ENCODE assay signal across 26 cellular contexts in the genomic region with DNA sequence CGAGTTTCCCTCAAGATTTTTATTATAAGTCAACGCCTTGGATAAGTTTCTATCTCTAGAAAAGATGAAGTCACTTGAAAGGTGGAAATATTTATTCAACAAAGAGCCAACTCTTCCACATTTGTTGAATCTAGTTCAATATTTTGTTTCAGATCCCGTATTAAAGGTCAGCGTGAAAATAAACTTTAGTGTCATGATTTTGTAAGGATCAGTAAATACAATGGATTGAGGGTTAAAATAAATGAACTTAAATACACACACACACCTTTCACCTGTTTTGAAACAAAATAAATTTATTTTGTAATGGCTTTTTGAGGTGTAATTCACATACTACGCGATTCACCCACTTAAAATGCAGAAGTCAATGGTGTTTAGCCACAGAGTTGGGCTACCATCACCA. TPM values are rescaled to one million over a fixed set of nuclear protein-coding genes. Genes with fewer than 3 reads are reported as not detected.
DNase-seq lines count a peak whose midpoint lies in the region; ATAC-seq, FAIRE-seq and TF ChIP-seq lines count a peak whose summit lies in the region.
"Had no signal": no experiment of that assay in that cellular context is flagged by ENCODE, and none has a peak within 500 bp of the region (broad histone marks: within the 10 kb centered on the region; RNA-seq: fewer than 3 reads in every experiment).

No MANE protein-coding gene starts in this region.

- no peak overlapping the region for H2BK120ac ChIP-seq in mesenchymal stem cell (ENCODE audit: low read depth, low read length)

- no peak overlapping the region for H3K27ac ChIP-seq in liver (ENCODE audit: low read depth in 1 of 2, low read length in 2 of 2)
- H3K27ac ChIP-seq in HepG2 (ENCODE audit: extremely low read length, insufficient read depth, low read length): no peak overlapping the region
- no peak overlapping the region for H3K27ac ChIP-seq in mesenchymal stem cell (ENCODE audit: low read length, poor library complexity, severe bottlenecking)
- H3K27ac ChIP-seq: 22Rv1, A549 had no signal

- H3K4me3 ChIP-seq in liver (ENCODE audit: low read depth in 1 of 3, low read length in 3 of 3) (no peak overlapping the region), HepG2 (replicated peaks in 1 of 3; ENCODE audit: insufficient read depth in 1 of 3, low read depth in 2 of 3, low read length in 3 of 3) (no peak overlapping the region), mesenchymal stem cell (ENCODE audit: insufficient read depth in 1 of 2, low read depth in 1 of 2, low read length in 2 of 2) (no peak overlapping the region)
- H3K4me3 ChIP-seq: A549, GM12878 had no signal

- H2AK5ac ChIP-seq in mesenchymal stem cell (ENCODE audit: low read length, severe bottlenecking): no peak overlapping the region

- BruUV-seq in HepG2 (replicated peaks; lab: Mats Ljungman, UMichigan): no TSS peak

- H3K9ac ChIP-seq in liver (ENCODE audit: low read depth in 1 of 2, low read length in 2 of 2) (no peak overlapping the region), HepG2 (ENCODE audit: insufficient read depth, low read depth, low read length) (no peak overlapping the region), mesenchymal stem cell (ENCODE audit: low read length) (no peak overlapping the region)

- TF ChIP-seq EP300 in HepG2 (IDR thresholded peaks at IDR 0.05; ENCODE audit: low read depth in 2 of 2, low read length in 2 of 2): no peak
- no peak for TF ChIP-seq EP300 in HepG2 (CRISPR knock-in tag; IDR thresholded peaks at IDR 0.05; ENCODE audit: borderline replicate concordance)

- WGBS in liver: 44% methylated on average over 6 of the region's 6 CpGs
- 40% methylated on average over 6 of the region's 6 CpGs for WGBS in HepG2 (ENCODE audit: low lambda C conversion rate)
- WGBS in mesenchymal stem cell: 93% methylated on average over 2 of the region's 6 CpGs

- H3K23ac ChIP-seq in mesenchymal stem cell (ENCODE audit: low read length in 2 of 2): no peak overlapping the region

- no peak overlapping the region for H2BK5ac ChIP-seq in mesenchymal stem cell (ENCODE audit: low read depth, low read length, poor library complexity, severe bottlenecking)

- ATAC-seq in HepG2: no peak
- ATAC-seq in left lobe of liver: peak; percentile 56
- ATAC-seq: A549, GM12878 had no signal

- H3K18ac ChIP-seq in mesenchymal stem cell (ENCODE audit: low read depth in 1 of 2, low read length in 2 of 2): no peak overlapping the region

- peaks cover 0 to 7% (median 1%) of the 10 kb centered on the region in 4 donors for H3K4me1 ChIP-seq in liver (ENCODE audit: control insufficient read depth in 4 of 4, insufficient read depth in 4 of 4, low read length in 3 of 4)
- no peaks in the 10 kb centered on the region for H3K4me1 ChIP-seq in HepG2 (ENCODE audit: insufficient read depth, low read length)
- no peaks in the 10 kb centered on the region for H3K4me1 ChIP-seq in mesenchymal stem cell (ENCODE audit: control insufficient read depth, insufficient read depth, low read depth, low read length)
- H3K4me1 ChIP-seq: A549 had no signal

- H2AFZ ChIP-seq in HepG2 (ENCODE audit: low read length) (no peak overlapping the region), mesenchymal stem cell (ENCODE audit: low read depth, low read length) (no peak overlapping the region)

- H2BK15ac ChIP-seq in mesenchymal stem cell (ENCODE audit: low read depth, poor library complexity, severe bottlenecking): no peak overlapping the region

- no peaks in the 10 kb centered on the region for H3K9me3 ChIP-seq in liver (ENCODE audit: control insufficient read depth in 4 of 4, low read length in 3 of 4)
- no peaks in the 10 kb centered on the region for H3K9me3 ChIP-seq in HepG2 (ENCODE audit: low read length)
- H3K9me3 ChIP-seq in mesenchymal stem cell (ENCODE audit: control insufficient read depth, low read length): no peaks in the 10 kb centered on the region
- H3K9me3 ChIP-seq: A549 had no signal

- H3K4ac ChIP-seq in mesenchymal stem cell (ENCODE audit: low read depth in 1 of 2, low read length in 2 of 2): no peak overlapping the region

- TF ChIP-seq CTCF in liver (IDR thresholded peaks at IDR 0.05; ENCODE audit: low read depth, low read length, missing input control) (no peak), HepG2 (CRISPR knock-in tag; IDR thresholded peaks at IDR 0.05) (no peak)

- H4K20me1 ChIP-seq in HepG2 (ENCODE audit: insufficient read depth, low read length): no peaks in the 10 kb centered on the region

- H3K79me2 ChIP-seq in HepG2 (ENCODE audit: insufficient read depth, low read length): no peaks in the 10 kb centered on the region

- H3K4me2 ChIP-seq in HepG2 (ENCODE audit: low read depth, low read length): no peak overlapping the region
- no peak overlapping the region for H3K4me2 ChIP-seq in mesenchymal stem cell (ENCODE audit: low read length, poor library complexity, severe bottlenecking)
- H3K4me2 ChIP-seq: A549 had no signal

- H3K27me3 ChIP-seq in liver (ENCODE audit: control insufficient read depth in 4 of 4, insufficient read depth in 4 of 4, low read length in 3 of 4) (no peaks in the 10 kb centered on the region), HepG2 (ENCODE audit: control insufficient read depth in 1 of 2, insufficient read depth in 2 of 2, low read length in 2 of 2) (peaks cover 5 to 25% of the 10 kb centered on the region in 2 experiments), mesenchymal stem cell (ENCODE audit: control insufficient read depth in 1 of 2, insufficient read depth in 1 of 2, low read length in 2 of 2) (peaks cover 14 to 28% of the 10 kb centered on the region in 2 experiments)

- DNase-seq in HepG2 (ENCODE audit: low spot score) (no peak), left lobe of liver (ENCODE audit: low spot score) (no peak), NCI-H187 treated with DMSO at 0.1 percent for 48 hours (lab: John Stamatoyannopoulos, UW) (no peak), mesenchymal stem cell (no peak)
- DNase-seq: AML-193; C1 segment of cervical spinal cord; CD4-positive, alpha-beta memory T cell; CD4-positive, CD25-positive, alpha-beta regulatory T cell; CD8-positive, alpha-beta memory T cell; COR-L47; DMS 273 treated with DMSO at 0.1 percent for 48 hours; DMS153; DMS53; DMS79; DND-41; EL; GDM1 had no signal

- H3K36me3 ChIP-seq in liver (ENCODE audit: control insufficient read depth in 4 of 4, insufficient read depth in 3 of 4, low read depth in 1 of 4, low read length in 3 of 4): no peaks in the 10 kb centered on the region
- no peaks in the 10 kb centered on the region for H3K36me3 ChIP-seq in HepG2 (replicated peaks in 1 of 2; ENCODE audit: control insufficient read depth in 1 of 2, insufficient read depth in 2 of 2, low read length in 2 of 2)
- no peaks in the 10 kb centered on the region for H3K36me3 ChIP-seq in mesenchymal stem cell (ENCODE audit: control insufficient read depth in 1 of 2, insufficient read depth in 2 of 2, low read depth in 1 of 2, low read length in 2 of 2)

- CTCF ChIA-PET in HepG2 (lab: Yijun Ruan, JAX; ENCODE audit: low intra/inter-chr PET ratio, low total read pairs): no interaction called here

- POLR2A ChIA-PET in HepG2 (lab: Yijun Ruan, JAX): no interaction called here

- no peaks in the 10 kb centered on the region for H3K79me1 ChIP-seq in mesenchymal stem cell (replicated peaks; ENCODE audit: low read length, poor library complexity, severe bottlenecking)

- FAIRE-seq in HepG2 (lab: Jason Lieb, UNC): no peak
- FAIRE-seq: A549, GM12878, GM12892, GM18507 had no signal

- H4K8ac ChIP-seq in mesenchymal stem cell (ENCODE audit: low read length): no peak overlapping the region

- intact Hi-C loops in HepG2 (cut with micrococcal nuclease; ENCODE audit: unreplicated experiment): no loop called here

- in situ Hi-C loops in HepG2 (cut with HindIII; ENCODE audit: extremely low pct_ligation_motif_present, low pct_unique_long_range_greater_than_20kb): no loop called here

- H2BK12ac ChIP-seq in mesenchymal stem cell (ENCODE audit: low read length in 2 of 2): no peak overlapping the region

- H4K91ac ChIP-seq in mesenchymal stem cell (ENCODE audit: low read length): no peak overlapping the region

- no peak for TF ChIP-seq RAD21 in liver (IDR thresholded peaks at IDR 0.05)
- no peak for TF ChIP-seq RAD21 in HepG2 (CRISPR knock-in tag; IDR thresholded peaks at IDR 0.05)

- no peak overlapping the region for H3K14ac ChIP-seq in mesenchymal stem cell (ENCODE audit: low read length in 2 of 2)

- TF ChIP-seq POLR2A in HepG2 (IDR thresholded peaks at IDR 0.05; ENCODE audit: insufficient read depth in 1 of 2, low read depth in 2 of 2, low read length in 2 of 2): no peak

RNA-seq across cellular contexts. Expression of gene NPPC, which starts 16.0 kb away (rescaled TPM):
- total RNA-seq in liver: under 1 TPM in 1 of 2 donors, not detected in 1; 0.47 TPM
- polyA plus RNA-seq in liver: not detected
- 0.11 TPM in 1 of 2 replicates, not detected in the other for total RNA-seq in HepG2 (2016; rRNA removed; fragmentation: Illumina TruSeq; extraction: Trizol)
- not detected in 2 replicates for total RNA-seq in HepG2 (2016; cell fraction: cytosol; rRNA removed; fragmentation: Illumina TruSeq; extraction: Trizol; ENCODE audit: low read depth)
- total RNA-seq in HepG2 (2016; cell fraction: insoluble cytoplasmic fraction; rRNA removed; fragmentation: Illumina TruSeq; extraction: Trizol): 0.15 TPM in 1 of 2 replicates, not detected in the other
- total RNA-seq in HepG2 (2016; cell fraction: membrane; rRNA removed; fragmentation: Illumina TruSeq; extraction: Trizol): not detected in 2 replicates
- total RNA-seq in HepG2 (2016; cell fraction: nucleus; rRNA removed; fragmentation: Illumina TruSeq; extraction: Trizol): not detected in 2 replicates
- polyA plus RNA-seq in HepG2 (2011; rRNA removed): not detected in 2 replicates
- 0.17 TPM in 1 of 2 replicates, not detected in the other for polyA plus RNA-seq in HepG2 (2011; cell fraction: cytosol; rRNA removed)
- polyA plus RNA-seq in HepG2 (2011; cell fraction: nucleus; rRNA removed): not detected in 2 replicates
- polyA plus RNA-seq in HepG2 (2012): 0.17 TPM in 1 of 2 replicates, not detected in the other
- polyA plus RNA-seq in HepG2 (2016; cell fraction: cytosol; fragmentation: Illumina TruSeq; extraction: Trizol; ENCODE audit: low read depth): not detected in 2 replicates
- not detected in 2 replicates for polyA plus RNA-seq in HepG2 (2016; cell fraction: insoluble cytoplasmic fraction; fragmentation: Illumina TruSeq; extraction: Trizol; ENCODE audit: low read depth)
- polyA plus RNA-seq in HepG2 (2016; cell fraction: membrane; fragmentation: Illumina TruSeq; extraction: Trizol; ENCODE audit: low read depth): not detected in 2 replicates
- not detected in 2 replicates for polyA plus RNA-seq in HepG2 (2016; cell fraction: nucleus; fragmentation: Illumina TruSeq; extraction: Trizol; ENCODE audit: insufficient read depth, low read depth)
- polyA minus RNA-seq in HepG2 (2011; rRNA and poly(A)+ RNA removed; ENCODE audit: low replicate concordance): 0.14 TPM in 1 of 2 replicates, not detected in the other
- not detected in 2 replicates for polyA minus RNA-seq in HepG2 (2011; cell fraction: cytosol; rRNA and poly(A)+ RNA removed)
- not detected in 2 replicates for polyA minus RNA-seq in HepG2 (2011; cell fraction: nucleus; rRNA and poly(A)+ RNA removed)
- not detected for total RNA-seq in left lobe of liver
- not detected for polyA plus RNA-seq in mesenchymal stem cell (2013, experiment 1 of 2)
- polyA plus RNA-seq in mesenchymal stem cell (2013, experiment 2 of 2): not detected
- total RNA-seq: CD4-positive, alpha-beta memory T cell; CD4-positive, CD25-positive, alpha-beta regulatory T cell; CD8-positive, alpha-beta memory T cell; Daoy; GM12878 had no signal
- polyA plus RNA-seq: A549; BJ; CD14-positive monocyte; CD4-positive, alpha-beta memory T cell; CD4-positive, CD25-positive, alpha-beta regulatory T cell; CD8-positive, alpha-beta memory T cell had no signal

RNA-seq across cellular contexts. Expression of gene DIS3L2, which starts 19.3 kb away (rescaled TPM):
- total RNA-seq in liver (10 to 100 TPM in 1 of 2 donors, 1 to 10 TPM in 1; 9.7 to 21.5 TPM), HepG2 (2016; rRNA removed; fragmentation: Illumina TruSeq; extraction: Trizol) (20.3 and 23.9 TPM in 2 replicates), left lobe of liver (14.1 TPM)
- polyA plus RNA-seq in liver (1 to 10 TPM; 5.7 to 8.0 TPM), HepG2 (2011; rRNA removed) (7.0 and 9.6 TPM in 2 replicates)
- total RNA-seq in HepG2 (2016; cell fraction: cytosol; rRNA removed; fragmentation: Illumina TruSeq; extraction: Trizol; ENCODE audit: low read depth): 27.2 and 32.6 TPM in 2 replicates
- 16.0 and 21.5 TPM in 2 replicates for total RNA-seq in HepG2 (2016; cell fraction: insoluble cytoplasmic fraction; rRNA removed; fragmentation: Illumina TruSeq; extraction: Trizol)
- total RNA-seq in HepG2 (2016; cell fraction: membrane; rRNA removed; fragmentation: Illumina TruSeq; extraction: Trizol): 10.1 and 13.9 TPM in 2 replicates
- total RNA-seq in HepG2 (2016; cell fraction: nucleus; rRNA removed; fragmentation: Illumina TruSeq; extraction: Trizol): 38.8 and 40.6 TPM in 2 replicates
- polyA plus RNA-seq in HepG2 (2011; cell fraction: cytosol; rRNA removed): 5.5 and 7.5 TPM in 2 replicates
- 45.1 and 57.6 TPM in 2 replicates for polyA plus RNA-seq in HepG2 (2011; cell fraction: nucleus; rRNA removed)
- 10.7 and 11.8 TPM in 2 replicates for polyA plus RNA-seq in HepG2 (2012)
- 3.1 and 3.3 TPM in 2 replicates for polyA plus RNA-seq in HepG2 (2016; cell fraction: cytosol; fragmentation: Illumina TruSeq; extraction: Trizol; ENCODE audit: low read depth)
- polyA plus RNA-seq in HepG2 (2016; cell fraction: insoluble cytoplasmic fraction; fragmentation: Illumina TruSeq; extraction: Trizol; ENCODE audit: low read depth): 14.0 and 14.3 TPM in 2 replicates
- polyA plus RNA-seq in HepG2 (2016; cell fraction: membrane; fragmentation: Illumina TruSeq; extraction: Trizol; ENCODE audit: low read depth): 4.9 and 5.5 TPM in 2 replicates
- 35.3 and 36.0 TPM in 2 replicates for polyA plus RNA-seq in HepG2 (2016; cell fraction: nucleus; fragmentation: Illumina TruSeq; extraction: Trizol; ENCODE audit: insufficient read depth, low read depth)
- 12.0 and 17.6 TPM in 2 replicates for polyA minus RNA-seq in HepG2 (2011; rRNA and poly(A)+ RNA removed; ENCODE audit: low replicate concordance)
- polyA minus RNA-seq in HepG2 (2011; cell fraction: cytosol; rRNA and poly(A)+ RNA removed): 5.4 and 5.9 TPM in 2 replicates
- polyA minus RNA-seq in HepG2 (2011; cell fraction: nucleus; rRNA and poly(A)+ RNA removed): 53.8 and 56.6 TPM in 2 replicates
- polyA plus RNA-seq in mesenchymal stem cell (2013, experiment 1 of 2): 11.9 TPM
- polyA plus RNA-seq in mesenchymal stem cell (2013, experiment 2 of 2): 11.8 TPM
